In genomic region chr21:14995695-14996490, GRCh38 we compare ENCODE assay signal across 15 cellular contexts.
DNase-seq lines count a peak whose midpoint lies in the region; ATAC-seq and TF ChIP-seq lines count a peak whose summit lies in the region.
"Had no signal": no experiment of that assay in that cellular context is flagged by ENCODE, and none has a peak within 500 bp of the region (broad histone marks: within the 10 kb centered on the region; RNA-seq: fewer than 3 reads in every experiment).

No MANE protein-coding gene starts in this region.

- POLR2A ChIA-PET in A673 (lab: Charles Lee; ENCODE audit: low non-redundant PET) = no interaction called here

- H3K27me3 Mint-ChIP-seq in brain = no peaks in the 10 kb centered on the region

- no TSS peak for BruUV-seq in A673 (replicated peaks; lab: Mats Ljungman, UMichigan)

- TF ChIP-seq CTCF in A673 (conservative IDR thresholded peaks at IDR 0.05; ENCODE audit: low read depth, low read length) (no peak), brain (conservative IDR thresholded peaks at IDR 0.05) (no peak), vagina (IDR thresholded peaks at IDR 0.05) (no peak)

- TF ChIP-seq POLR2A in GM18505 (IDR thresholded peaks at IDR 0.05; ENCODE audit: borderline replicate concordance, extremely low read depth, insufficient read depth, insufficient read length) (no peak), vagina (IDR thresholded peaks at IDR 0.05) (no peak)

- H3K36me3 ChIP-seq in A673 (ENCODE audit: insufficient read depth, low read length, poor library complexity, severe bottlenecking) (no peaks in the 10 kb centered on the region), vagina (no peaks in the 10 kb centered on the region)
- H3K36me3 ChIP-seq: ascending aorta had no signal

- H3K9me3 Mint-ChIP-seq in brain = no peaks in the 10 kb centered on the region

- H3K4me3 Mint-ChIP-seq in brain = no peak overlapping the region

- no peaks in the 10 kb centered on the region for H3K9me3 ChIP-seq in A673 (ENCODE audit: low read depth, low read length, poor library complexity, severe bottlenecking)
- H3K9me3 ChIP-seq in vagina = no peaks in the 10 kb centered on the region
- H3K9me3 ChIP-seq: ascending aorta, mucosa of descending colon had no signal

- no peaks in the 10 kb centered on the region for H3K27me3 ChIP-seq in A673 (replicated peaks; ENCODE audit: insufficient read depth, low read depth, low read length, poor library complexity)
- H3K27me3 ChIP-seq in vagina = no peaks in the 10 kb centered on the region
- H3K27me3 ChIP-seq: ascending aorta had no signal

- CTCF ChIA-PET in A673 (lab: Charles Lee) = no interaction called here

- ATAC-seq in left lobe of liver = peak; percentile 43
- ATAC-seq in GM18505 (IDR thresholded peaks at IDR 0.05; ENCODE audit: unreplicated experiment) = no peak
- ATAC-seq: activated CD4-positive, CD25-positive, alpha-beta regulatory T cell treated with anti-CD3 and anti-CD28 coated beads, Interleukin-2, amount 50 U/mL, for 24 hours; mucosa of descending colon had no signal

- H3K27ac Mint-ChIP-seq in brain = peak overlapping the region in 3 of 5 experiments; percentile 2 to 65 (median 58)

- H3K27ac ChIP-seq in A673 (ENCODE audit: low read depth, low read length, poor library complexity, severe bottlenecking) = no peak overlapping the region
- H3K27ac ChIP-seq in vagina = no peak overlapping the region
- H3K27ac ChIP-seq: ascending aorta, C4-2B had no signal

- intact Hi-C loops in A673 (cut with micrococcal nuclease; ENCODE audit: unreplicated experiment) = no loop called here
- intact Hi-C loops in vagina (cut with DNase I) = no loop called here
- intact Hi-C loops in cardiac septum (cut with DNase I) = no loop called here

- peaks cover 49% of the 10 kb centered on the region for H3K36me3 Mint-ChIP-seq in brain

- peaks cover 49% of the 10 kb centered on the region for H3K4me1 Mint-ChIP-seq in brain

- H3K4me1 ChIP-seq in A673 (ENCODE audit: insufficient read depth, low read length, poor library complexity, severe bottlenecking) (no peaks in the 10 kb centered on the region), vagina (peaks cover 39% of the 10 kb centered on the region)
- H3K4me1 ChIP-seq: ascending aorta had no signal

- peak; percentile 18 for DNase-seq in A673 (ENCODE audit: low spot score)
- peak; percentile 54 for DNase-seq in HCEC 1CT
- DNase-seq in left lobe of liver (ENCODE audit: low spot score) = no peak
- DNase-seq in vagina (ENCODE audit: extremely low spot score in 2 of 2) = no peak
- no peak for DNase-seq in activated naive CD4-positive, alpha-beta T cell treated with Interleukin-2 at 50 U/mL for 16 hours
- no peak for DNase-seq in cardiac septum (ENCODE audit: low spot score)
- DNase-seq: erythroblast, NCI-H526 treated with DMSO at 0.1 percent for 48 hours, retina had no signal

- H3K4me3 ChIP-seq in A673 (ENCODE audit: low read depth, low read length, poor library complexity, severe bottlenecking) (no peak overlapping the region), vagina (no peak overlapping the region)
- H3K4me3 ChIP-seq: ascending aorta, mucosa of descending colon had no signal

Comparison
In these comparisons a context has a peak if more than half of its experiments do, and no peak if none do; other contexts are left out.
1. DNase-seq: peak in A673 (single experiment) and HCEC 1CT (single experiment); none in left lobe of liver (single experiment), vagina (0 of 2), activated naive CD4-positive, alpha-beta T cell treated with Interleukin-2 at 50 U/mL for 16 hours (single experiment) and cardiac septum (single experiment).